ENCODE assay signal across 9 cellular contexts in genomic region chr7:116524221-116524608, GRCh38. TPM values are rescaled to one million over a fixed set of nuclear protein-coding genes. Genes with fewer than 3 reads are reported as not detected.
A peak's percentile ranks its signal among the peaks of the same experiment; 100 is the strongest.
DNase-seq lines count a peak whose midpoint lies in the region; ATAC-seq and TF ChIP-seq lines count a peak whose summit lies in the region.
"Had no signal": no experiment of that assay in that cellular context is flagged by ENCODE, and none has a peak within 500 bp of the region (broad histone marks: within the 10 kb centered on the region; RNA-seq: fewer than 3 reads in every experiment).

No MANE protein-coding gene starts in this region.

- ATAC-seq in HG03521 (IDR thresholded peaks at IDR 0.05; ENCODE audit: unreplicated experiment) (no peak), HG03097 (IDR thresholded peaks at IDR 0.05; ENCODE audit: low FRiP score, unreplicated experiment) (no peak)

- TSS peak; percentile 45 for BruUV-seq in PC-9 (replicated peaks; lab: Mats Ljungman, UMichigan)

- peak overlapping the region; percentile 98 for H3K27ac ChIP-seq in AG04450 (ENCODE audit: low read depth, low read length)
- H3K27ac ChIP-seq in PC-9 = peak overlapping the region; percentile 92
- H3K27ac ChIP-seq in epithelial cell of prostate = peak overlapping the region; percentile 96
- no peak overlapping the region for H3K27ac ChIP-seq in neural cell (ENCODE audit: low read length)

- CTCF ChIA-PET in AG04450 (lab: Charles Lee) = interaction anchor here (1.9 kb wide), 1 partner anchor 266 kb away, joined by 13 read pairs; no protein-coding TSS in a partner anchor
- CTCF ChIA-PET in PC-9 (lab: Charles Lee) = interaction anchor here (0.6 kb wide), 1 partner anchor 641 kb away, joined by 3 read pairs; no protein-coding TSS in a partner anchor

- peaks cover 2% of the 10 kb centered on the region; the same call in 1 of the 2 replicates for H3K36me3 ChIP-seq in PC-9 (ENCODE audit: low read depth)
- no peaks in the 10 kb centered on the region for H3K36me3 ChIP-seq in neural cell (ENCODE audit: insufficient read depth, low read length)

- H3K9me2 ChIP-seq in PC-9 (ENCODE audit: insufficient read depth) (no peaks in the 10 kb centered on the region), neural cell (ENCODE audit: insufficient read depth, low read length) (no peaks in the 10 kb centered on the region)

- H3K27me3 ChIP-seq in AG04450 (ENCODE audit: control insufficient read depth, insufficient read depth, low read length) = no peaks in the 10 kb centered on the region
- H3K27me3 ChIP-seq in PC-9 (ENCODE audit: insufficient read depth, low read depth) = no peaks in the 10 kb centered on the region
- peaks cover 55% of the 10 kb centered on the region for H3K27me3 ChIP-seq in neural cell (ENCODE audit: insufficient read depth, low read depth, low read length)

- no peaks in the 10 kb centered on the region for H4K20me1 ChIP-seq in PC-9 (ENCODE audit: insufficient read depth)
- H4K20me1 ChIP-seq in neural cell (ENCODE audit: insufficient read depth) = no peaks in the 10 kb centered on the region

- peaks cover 35% of the 10 kb centered on the region for H3K79me2 ChIP-seq in PC-9 (ENCODE audit: low read depth)
- no peaks in the 10 kb centered on the region for H3K79me2 ChIP-seq in neural cell (replicated peaks; ENCODE audit: insufficient read depth, low read length)

- TF ChIP-seq CTCF in AG04450 (IDR thresholded peaks at IDR 0.05; ENCODE audit: low read depth, low read length) (no peak), PC-9 (conservative IDR thresholded peaks at IDR 0.05) (no peak), neural cell (IDR thresholded peaks at IDR 0.05; ENCODE audit: poor library complexity, severe bottlenecking) (no peak)

- H3K9me3 ChIP-seq in AG04450 (ENCODE audit: control insufficient read depth, insufficient read depth, low read length) = no peaks in the 10 kb centered on the region; the same call in 1 of the 2 replicates
- H3K9me3 ChIP-seq in PC-9 (ENCODE audit: insufficient read depth, low read depth) = no peaks in the 10 kb centered on the region; the same call in 1 of the 2 replicates
- no peaks in the 10 kb centered on the region for H3K9me3 ChIP-seq in neural cell (ENCODE audit: low read length)

- POLR2A ChIA-PET in AG04450 (lab: Yijun Ruan, JAX) (no interaction called here), PC-9 (lab: Charles Lee; ENCODE audit: unreplicated experiment) (interaction anchor here (0.5 to 0.9 kb wide), 2 partner anchors 13 to 313 kb away, joined by 3 to 5 read pairs; no protein-coding TSS in a partner anchor)

- intact Hi-C loops in PC-9 (cut with micrococcal nuclease; ENCODE audit: unreplicated experiment) = loop anchor here (1.0 kb wide), 5 partner anchors 24 to 207 kb away; no protein-coding TSS in a partner anchor

- peak overlapping the region; percentile 97 for H3K4me3 ChIP-seq in AG04450 (ENCODE audit: low read depth, low read length)
- H3K4me3 ChIP-seq in PC-9 = peak overlapping the region; percentile 97; the same call in 1 of the 2 replicates
- H3K4me3 ChIP-seq in neural cell (ENCODE audit: low read length) = peak overlapping the region; percentile 74

- H2AFZ ChIP-seq in PC-9 = peak overlapping the region; percentile 66; the same call in 1 of the 2 replicates
- no peak overlapping the region for H2AFZ ChIP-seq in neural cell (ENCODE audit: low read depth, low read length)

- no peak for TF ChIP-seq EP300 in neural cell (conservative IDR thresholded peaks at IDR 0.05; ENCODE audit: poor library complexity, severe bottlenecking)

- H3K4me2 ChIP-seq in PC-9 (peak overlapping the region; percentile 99), neural cell (ENCODE audit: low read length) (no peak overlapping the region)

- peaks cover 21% of the 10 kb centered on the region; the same call in 1 of the 2 replicates for H3F3A ChIP-seq in PC-9 (ENCODE audit: insufficient read depth, low read depth)
- no peaks in the 10 kb centered on the region for H3F3A ChIP-seq in neural cell (ENCODE audit: insufficient read depth, low read length, poor library complexity, severe bottlenecking)

- DNase-seq in AG04450 (ENCODE audit: low read depth, low spot score) = no peak
- DNase-seq in PC-9 = no peak
- no peak for DNase-seq in epithelial cell of prostate (ENCODE audit: low read depth, low spot score)
- no peak for DNase-seq in KG1 (lab: John Stamatoyannopoulos, UW)
- DNase-seq in OCI-M1 (lab: John Stamatoyannopoulos, UW) = no peak

- no peak for TF ChIP-seq RAD21 in neural cell (conservative IDR thresholded peaks at IDR 0.05)

- no peak overlapping the region for H3K9ac ChIP-seq in neural cell (ENCODE audit: low read length)

- peaks cover 52% of the 10 kb centered on the region for H3K4me1 ChIP-seq in PC-9 (replicated peaks; ENCODE audit: insufficient read depth)

TF ChIP-seq in neural cell, 6 proteins besides CTCF, POLR2A, EP300 and RAD21:
- TF ChIP-seq MXI1 (conservative IDR thresholded peaks at IDR 0.05; ENCODE audit: poor library complexity, severe bottlenecking) (no peak), SMC3 (conservative IDR thresholded peaks at IDR 0.05; ENCODE audit: poor library complexity) (no peak), TAF1 (IDR thresholded peaks at IDR 0.05; ENCODE audit: low read depth) (no peak), POLR2AphosphoS5 (IDR thresholded peaks at IDR 0.05) (no peak)

RNA-seq across cellular contexts. Expression of gene CAV1, which starts 0.6 kb away (rescaled TPM):
- polyA plus RNA-seq in AG04450 (2011; rRNA removed) (1,209 and 1,356 TPM in 2 replicates), neural cell (not detected in 2 replicates)
- polyA minus RNA-seq in AG04450 (2011; rRNA and poly(A)+ RNA removed) = 1,205 and 1,557 TPM in 2 replicates
- 850 and 1,077 TPM in 2 replicates for total RNA-seq in PC-9 (2021)
- not detected in 2 replicates for polyA minus RNA-seq in neural cell
- total RNA-seq: CD4-positive, CD25-positive, alpha-beta regulatory T cell had no signal

RNA-seq across cellular contexts. Expression of gene CAV2, which starts 24.7 kb away (rescaled TPM):
- polyA plus RNA-seq in AG04450 (2011; rRNA removed) (241 and 265 TPM in 2 replicates), neural cell (1.1 TPM in 1 of 2 replicates, not detected in the other)
- polyA minus RNA-seq in AG04450 (2011; rRNA and poly(A)+ RNA removed) = 173 and 190 TPM in 2 replicates
- 260 and 296 TPM in 2 replicates for total RNA-seq in PC-9 (2021)
- not detected in 2 replicates for polyA minus RNA-seq in neural cell
- total RNA-seq: CD4-positive, CD25-positive, alpha-beta regulatory T cell had no signal
- polyA plus RNA-seq: CD4-positive, CD25-positive, alpha-beta regulatory T cell had no signal

Comparison
In these comparisons a context has a peak if more than half of its experiments do, and no peak if none do; other contexts are left out.
1. RNA of gene CAV1, which starts 0.6 kb away (polyA plus RNA-seq): 1,209 to 1,356 TPM in AG04450; not detected in neural cell; every median in the first group is over 1,000 times any median in the second.
2. RNA of gene CAV2, which starts 24.7 kb away (polyA plus RNA-seq): 241 to 265 TPM in AG04450; 1.1 TPM in neural cell; every median in the first group is over 100 times any median in the second.
3. Peak in every context shown above with its lines, with median percentiles within 50 percentile points of each other: H3K4me3 ChIP-seq.